ENCODE assay signal across 8 cellular contexts in the genomic region with DNA sequence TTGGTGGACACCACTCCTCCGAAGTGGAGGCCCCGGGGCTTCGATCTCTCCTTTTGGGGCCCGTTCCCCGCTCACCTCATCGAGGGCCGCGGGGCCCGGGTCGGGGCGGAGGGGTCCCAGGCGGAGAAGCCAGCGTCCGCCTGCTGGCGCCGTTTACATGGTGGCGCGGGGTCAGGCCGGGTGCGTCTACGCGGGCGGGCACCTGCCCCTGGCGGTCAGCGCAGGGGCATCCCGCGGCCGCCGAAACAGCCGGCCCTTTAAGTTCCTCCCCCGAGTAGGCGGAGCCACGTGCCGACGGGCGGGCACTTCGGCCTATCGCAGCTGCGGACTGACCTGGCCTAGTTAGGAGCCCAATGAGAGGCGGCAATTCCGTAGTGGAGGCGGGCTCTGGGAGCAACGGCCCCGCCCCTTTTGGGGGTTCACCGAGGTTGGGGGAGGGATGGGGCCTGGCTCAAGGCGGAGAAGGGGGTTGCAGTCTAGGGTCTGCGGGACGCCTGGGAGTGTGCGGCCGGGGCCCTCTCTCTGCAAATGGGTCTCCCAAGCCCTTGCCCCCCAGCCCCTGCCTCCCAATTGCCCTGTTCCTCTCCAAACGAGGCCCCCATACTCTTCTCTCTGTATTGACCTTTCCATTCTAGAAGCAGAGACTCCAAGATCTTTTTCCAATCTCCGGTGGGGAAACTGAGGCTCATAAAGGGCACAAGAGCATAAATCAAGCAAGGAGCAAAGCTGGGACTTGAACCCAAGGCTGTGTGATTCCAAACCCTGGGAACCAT. TPM values are rescaled to one million over a fixed set of nuclear protein-coding genes. Genes with fewer than 3 reads are reported as not detected.
DNase-seq lines count a peak whose midpoint lies in the region; ATAC-seq and TF ChIP-seq lines count a peak whose summit lies in the region.

A gene with protein sequence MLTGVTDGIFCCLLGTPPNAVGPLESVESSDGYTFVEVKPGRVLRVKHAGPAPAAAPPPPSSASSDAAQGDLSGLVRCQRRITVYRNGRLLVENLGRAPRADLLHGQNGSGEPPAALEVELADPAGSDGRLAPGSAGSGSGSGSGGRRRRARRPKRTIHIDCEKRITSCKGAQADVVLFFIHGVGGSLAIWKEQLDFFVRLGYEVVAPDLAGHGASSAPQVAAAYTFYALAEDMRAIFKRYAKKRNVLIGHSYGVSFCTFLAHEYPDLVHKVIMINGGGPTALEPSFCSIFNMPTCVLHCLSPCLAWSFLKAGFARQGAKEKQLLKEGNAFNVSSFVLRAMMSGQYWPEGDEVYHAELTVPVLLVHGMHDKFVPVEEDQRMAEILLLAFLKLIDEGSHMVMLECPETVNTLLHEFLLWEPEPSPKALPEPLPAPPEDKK (minus strand): TSS at position 259 of the 773 bp plus-strand sequence. CDS start 1,809 bp downstream, outside the sequence.

- H3K9ac ChIP-seq in BLaER1 (peak within 1 kb of the TSS; percentile 88), liver (ENCODE audit: low read depth in 1 of 2, low read length in 2 of 2) (peak within 1 kb of the TSS in 1 of 2 donors; percentile 59)

- TF ChIP-seq CTCF in liver (IDR thresholded peaks at IDR 0.05; ENCODE audit: low read depth, low read length, missing input control): peak; percentile 62

- H4K20me1 ChIP-seq in BLaER1: peaks cover 19% of the 10 kb centered on the region; the same call in 1 of the 2 replicates

- DNase-seq in GM19238 (ENCODE audit: insufficient read length, low spot score) (peak; percentile 93), NCI-H526 (lab: John Stamatoyannopoulos, UW) (peak; percentile 63 to 92), dermis microvascular lymphatic vessel endothelial cell (ENCODE audit: low read depth in 2 of 2) (peak; percentile 90 to 95)
- peak; percentile 92 for DNase-seq in activated CD4-positive, alpha-beta T cell treated with anti-CD3 and anti-CD28 coated beads, Interleukin-2, amount 50 U/mL, for 4 hours
- DNase-seq in stimulated activated CD4-positive, alpha-beta T cell treated with anti-CD3 and anti-CD28 coated beads, Interleukin-2, amount 100 ng/mL, for 48 hours: peak; percentile 91 to 93

- H3K27ac ChIP-seq in BLaER1: peak within 1 kb of the TSS; percentile 87
- peak within 1 kb of the TSS; percentile 51 to 57 for H3K27ac ChIP-seq in liver (ENCODE audit: low read depth in 1 of 2, low read length in 2 of 2)

- whole genome bisulfite sequencing in liver: 2% methylated on average over 52 of the region's 52 CpGs

- H3K4me1 ChIP-seq in BLaER1: peaks cover 56% of the 10 kb centered on the region
- peaks cover 12 to 45% (median 36%) of the 10 kb centered on the region in 4 donors for H3K4me1 ChIP-seq in liver (ENCODE audit: control insufficient read depth in 4 of 4, insufficient read depth in 4 of 4, low read length in 3 of 4)

- peaks cover 6% of the 10 kb centered on the region for H3K9me3 ChIP-seq in BLaER1
- H3K9me3 ChIP-seq in liver (ENCODE audit: control insufficient read depth in 4 of 4, low read length in 3 of 4): peaks cover 0 to 1% (median under 1%) of the 10 kb centered on the region in 4 donors

- peak; percentile 44 for ATAC-seq in HG03460 (IDR thresholded peaks at IDR 0.05; ENCODE audit: unreplicated experiment)

- no peaks in the 10 kb centered on the region for H3K27me3 ChIP-seq in BLaER1
- H3K27me3 ChIP-seq in liver (ENCODE audit: control insufficient read depth in 4 of 4, insufficient read depth in 4 of 4, low read length in 3 of 4): no peaks in the 10 kb centered on the region

- H3K4me3 ChIP-seq in BLaER1: peak within 1 kb of the TSS; percentile 83
- peak within 1 kb of the TSS; percentile 62 to 87 (median 65) for H3K4me3 ChIP-seq in liver (ENCODE audit: low read depth in 1 of 3, low read length in 3 of 3)

- peaks cover 36% of the 10 kb centered on the region for H3K36me3 ChIP-seq in BLaER1
- peaks cover 0 to under 1% (median 0%) of the 10 kb centered on the region in 4 donors for H3K36me3 ChIP-seq in liver (ENCODE audit: control insufficient read depth in 4 of 4, insufficient read depth in 3 of 4, low read depth in 1 of 4, low read length in 3 of 4)

- peak in 1 of 2 donors; percentile 28 for TF ChIP-seq RAD21 in liver (IDR thresholded peaks at IDR 0.05)

- H3K4me2 ChIP-seq in BLaER1: peak within 1 kb of the TSS; percentile 99

TF ChIP-seq in liver, 16 proteins besides CTCF, POLR2A, EP300 and RAD21:
- TF ChIP-seq FOXA2 (IDR thresholded peaks at IDR 0.05): no peak
- no peak for TF ChIP-seq HNF4A (conservative IDR thresholded peaks at IDR 0.05)
- TF ChIP-seq, protein P1, sequence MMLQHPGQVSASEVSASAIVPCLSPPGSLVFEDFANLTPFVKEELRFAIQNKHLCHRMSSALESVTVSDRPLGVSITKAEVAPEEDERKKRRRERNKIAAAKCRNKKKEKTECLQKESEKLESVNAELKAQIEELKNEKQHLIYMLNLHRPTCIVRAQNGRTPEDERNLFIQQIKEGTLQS (IDR thresholded peaks at IDR 0.05): no peak
- TF ChIP-seq GABPA (IDR thresholded peaks at IDR 0.05 in 1 of 2, conservative IDR thresholded peaks at IDR 0.05 in 1 of 2): no peak
- peak; percentile 33 for TF ChIP-seq FOXA1 (IDR thresholded peaks at IDR 0.05)
- peak; percentile 46 to 48 for TF ChIP-seq RXRA (IDR thresholded peaks at IDR 0.05)
- no peak for TF ChIP-seq HNF4G (IDR thresholded peaks at IDR 0.05)
- TF ChIP-seq, protein P2, sequence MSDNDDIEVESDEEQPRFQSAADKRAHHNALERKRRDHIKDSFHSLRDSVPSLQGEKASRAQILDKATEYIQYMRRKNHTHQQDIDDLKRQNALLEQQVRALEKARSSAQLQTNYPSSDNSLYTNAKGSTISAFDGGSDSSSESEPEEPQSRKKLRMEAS (IDR thresholded peaks at IDR 0.05): no peak
- no peak for TF ChIP-seq JUND (IDR thresholded peaks at IDR 0.05)
- no peak for TF ChIP-seq EGR1 (IDR thresholded peaks at IDR 0.05; ENCODE audit: low read depth in 2 of 2)
- TF ChIP-seq TAF1 (conservative IDR thresholded peaks at IDR 0.05): no peak
- peak; percentile 90 for TF ChIP-seq SP1 (IDR thresholded peaks at IDR 0.05)

RNA-seq across cellular contexts. Expression of the gene that starts here (rescaled TPM):
- total RNA-seq in dermis microvascular lymphatic vessel endothelial cell (5.1 and 8.2 TPM in 2 replicates), liver (10 to 100 TPM in 1 of 2 donors, 1 to 10 TPM in 1; 6.3 to 26.9 TPM)
- 10 to 100 TPM in 1 of 2 donors, 1 to 10 TPM in 1; 8.6 to 20.2 TPM for polyA plus RNA-seq in liver

Comparison
In these comparisons a context has a peak if more than half of its experiments do, and no peak if none do; other contexts are left out.
1. Peak in every context shown above with its lines: DNase-seq, ATAC-seq, H3K4me3 ChIP-seq and H3K27ac ChIP-seq.